ENCODE assay signal across 11 cellular contexts in genomic region chr2:150335596-150335995, GRCh38.
"Had no signal": no experiment of that assay in that cellular context is flagged by ENCODE, and none has a peak within 500 bp of the region (broad histone marks: within the 10 kb centered on the region; RNA-seq: fewer than 3 reads in every experiment).

No MANE protein-coding gene starts in this region.

- DNase-seq: GM23248, GOT3, H7, H9, HCEC 1CT, HFFc6 had no signal

- H3K9me3 ChIP-seq: HAP-1 had no signal

- FAIRE-seq: H1, H54 had no signal

- H3K27ac ChIP-seq: GM23248 had no signal

- ATAC-seq: GM23338, HCT116 had no signal

- H3K4me3 ChIP-seq: GM23248, GM23338, HAP-1 had no signal

- H3K36me3 ChIP-seq: HAP-1 had no signal
